In genomic region chrX:136598631-136599030, GRCh38 we compare ENCODE assay signal across 26 cellular contexts. TPM values are rescaled to one million over a fixed set of nuclear protein-coding genes. Genes with fewer than 3 reads are reported as not detected.
DNase-seq lines count a peak whose midpoint lies in the region; ATAC-seq and TF ChIP-seq lines count a peak whose summit lies in the region.
"Had no signal": no experiment of that assay in that cellular context is flagged by ENCODE, and none has a peak within 500 bp of the region (broad histone marks: within the 10 kb centered on the region; RNA-seq: fewer than 3 reads in every experiment).

No MANE protein-coding gene starts in this region.

- DNase-seq in activated T-cell treated with anti-CD3 and anti-CD28 coated beads, Interleukin-2, amount 50 U/mL, for 72 hours, result peak; percentile 21 to 23
- DNase-seq in activated T-cell treated with anti-CD3 and anti-CD28 coated beads for 4 hours (no peak), MM.1S (peak; percentile 79), foreskin keratinocyte (peak in 1 of 2 donors; percentile 5), G401 (ENCODE audit: low spot score) (no peak), tibial nerve (ENCODE audit: low spot score in 2 of 2) (no peak), GM23248 (no peak)
- DNase-seq in activated T-helper 2 cell treated with anti-CD3 and anti-CD28 coated beads, Interferon-gamma antibody, Interleukin-2, Interleukin-4, amounts not matched to agents 10 μg/mL and 5 μg/mL and 100 μg/mL, durations not matched to agents 14 hours and 24 hours and 36 hours (ENCODE audit: low spot score), result no peak
- DNase-seq: amygdala; C1 segment of cervical spinal cord; foreskin fibroblast; hippocampal formation; NCI-H1105 treated with DMSO at 0.1 percent for 48 hours; NCI-H2081 treated with DMSO at 0.1 percent for 48 hours; NK-92 treated with Interleukin-12 subunit alpha and Interleukin-12 subunit beta, amount 100 ng/mL, for 24 hours; Peyer's patch; stimulated activated CD8-positive, alpha-beta memory T cell treated with anti-CD3 and anti-CD28 coated beads, Interleukin-4, amount 100 ng/mL, for 48 hours had no signal

- intact Hi-C loops in activated T-helper 2 cell treated with anti-CD3 and anti-CD28 coated beads, Interferon-gamma antibody, Interleukin-2, Interleukin-4, amounts not matched to agents 10 μg/mL and 5 μg/mL and 100 μg/mL, durations not matched to agents 14 hours and 24 hours and 36 hours (cut with micrococcal nuclease), result no loop called here

- peak overlapping the region; percentile 72 to 79 for H3K4me3 Mint-ChIP-seq in activated T-cell treated with anti-CD3 and anti-CD28 coated beads, Interleukin-2, amount 50 U/mL, for 72 hours
- no peak overlapping the region for H3K4me3 Mint-ChIP-seq in activated T-helper 2 cell treated with anti-CD3 and anti-CD28 coated beads, Interferon-gamma antibody, Interleukin-2, Interleukin-4, amounts not matched to agents 10 μg/mL and 5 μg/mL and 100 μg/mL, durations not matched to agents 14 hours and 24 hours and 36 hours (ENCODE audit: low read depth)
- H3K4me3 Mint-ChIP-seq: neural progenitor cell, WTC11 had no signal

- WGBS in tibial nerve, 2 donors, result 67 to 77% methylated on average over 8 of the region's 8 CpGs
- 19 to 49% methylated on average over 4 to 8 of the region's 8 CpGs for WGBS in GM23248 (ENCODE audit: low coverage in 1 of 2, low lambda C conversion rate in 2 of 2, missing lambda C conversion rate in 2 of 2), 2 experiments

- H3K4me3 ChIP-seq in MM.1S (ENCODE audit: low read length), result no peak overlapping the region
- H3K4me3 ChIP-seq in tibial nerve, result no peak overlapping the region
- H3K4me3 ChIP-seq in GM23248, result no peak overlapping the region
- H3K4me3 ChIP-seq: neural progenitor cell, Peyer's patch, prostate gland, SJSA1 had no signal

- in situ Hi-C loops in G401 (cut with HindIII; ENCODE audit: low sequenced_read_pairs) (no loop called here), GM23248 (cut with MboI) (no loop called here)

- no peaks in the 10 kb centered on the region for H3K27me3 ChIP-seq in MM.1S (replicated peaks; ENCODE audit: insufficient read depth, low read length)
- no peaks in the 10 kb centered on the region for H3K27me3 ChIP-seq in foreskin keratinocyte
- peaks cover 0 to 13% of the 10 kb centered on the region in 2 donors for H3K27me3 ChIP-seq in tibial nerve
- H3K27me3 ChIP-seq in GM23248 (replicated peaks; ENCODE audit: insufficient read depth), result no peaks in the 10 kb centered on the region
- H3K27me3 ChIP-seq: neural progenitor cell, Peyer's patch, SJSA1 had no signal

- TF ChIP-seq CTCF in MM.1S (IDR thresholded peaks at IDR 0.05; ENCODE audit: low read length), result no peak
- TF ChIP-seq CTCF in foreskin keratinocyte (conservative IDR thresholded peaks at IDR 0.05), result no peak
- no peak for TF ChIP-seq CTCF in tibial nerve (IDR thresholded peaks at IDR 0.05)

- no peaks in the 10 kb centered on the region for H3K79me2 ChIP-seq in MM.1S (ENCODE audit: low read length)
- no peaks in the 10 kb centered on the region for H3K79me2 ChIP-seq in GM23248 (ENCODE audit: insufficient read depth)

- H3K9me3 ChIP-seq in MM.1S (replicated peaks; ENCODE audit: insufficient read depth, low read length) (no peaks in the 10 kb centered on the region), tibial nerve (no peaks in the 10 kb centered on the region), GM23248 (ENCODE audit: low read depth) (no peaks in the 10 kb centered on the region)
- H3K9me3 ChIP-seq: Peyer's patch, prostate gland, SJSA1 had no signal

- H3K4me1 Mint-ChIP-seq in activated T-cell treated with anti-CD3 and anti-CD28 coated beads, Interleukin-2, amount 50 U/mL, for 72 hours (ENCODE audit: low read depth), result peaks cover 42% of the 10 kb centered on the region
- peaks cover 40% of the 10 kb centered on the region for H3K4me1 Mint-ChIP-seq in activated T-helper 2 cell treated with anti-CD3 and anti-CD28 coated beads, Interferon-gamma antibody, Interleukin-2, Interleukin-4, amounts not matched to agents 10 μg/mL and 5 μg/mL and 100 μg/mL, durations not matched to agents 14 hours and 24 hours and 36 hours (ENCODE audit: low read depth)
- H3K4me1 Mint-ChIP-seq: neural progenitor cell, WTC11 had no signal

- no peak for TF ChIP-seq EP300 in tibial nerve (IDR thresholded peaks at IDR 0.05)

- H3K4me1 ChIP-seq in MM.1S (ENCODE audit: low read length), result peaks cover 21% of the 10 kb centered on the region
- no peaks in the 10 kb centered on the region for H3K4me1 ChIP-seq in foreskin keratinocyte
- no peaks in the 10 kb centered on the region for H3K4me1 ChIP-seq in tibial nerve
- H3K4me1 ChIP-seq in GM23248 (ENCODE audit: insufficient read depth), result no peaks in the 10 kb centered on the region
- H3K4me1 ChIP-seq: neural progenitor cell, Peyer's patch, prostate gland, SJSA1 had no signal

- H3K36me3 ChIP-seq in MM.1S (replicated peaks; ENCODE audit: insufficient read depth, low read length) (no peaks in the 10 kb centered on the region), tibial nerve (no peaks in the 10 kb centered on the region), GM23248 (ENCODE audit: low read depth) (no peaks in the 10 kb centered on the region)
- H3K36me3 ChIP-seq: neural progenitor cell, Peyer's patch, prostate gland, SJSA1 had no signal

- no peaks in the 10 kb centered on the region for H4K20me1 ChIP-seq in MM.1S (ENCODE audit: insufficient read depth, low read length)
- H4K20me1 ChIP-seq in GM23248 (ENCODE audit: insufficient read depth), result no peaks in the 10 kb centered on the region

- peak; percentile 79 to 83 for ATAC-seq in activated T-cell treated with anti-CD3 and anti-CD28 coated beads, Interleukin-2, amount 50 U/mL, for 72 hours (replicated peaks in 1 of 2)
- ATAC-seq in foreskin keratinocyte, result peak; percentile 47
- ATAC-seq: WTC11 had no signal

- H3K27ac ChIP-seq in MM.1S (ENCODE audit: low read length) (peak overlapping the region; percentile 41; the same call in 1 of the 2 replicates), foreskin keratinocyte (no peak overlapping the region), tibial nerve (no peak overlapping the region), GM23248 (no peak overlapping the region)
- H3K27ac ChIP-seq: neural progenitor cell, Peyer's patch, prostate gland, SJSA1 had no signal

- peaks cover 12% of the 10 kb centered on the region for H3K27me3 Mint-ChIP-seq in activated T-cell treated with anti-CD3 and anti-CD28 coated beads, Interleukin-2, amount 50 U/mL, for 72 hours (ENCODE audit: low read depth)
- H3K27me3 Mint-ChIP-seq in activated T-helper 2 cell treated with anti-CD3 and anti-CD28 coated beads, Interferon-gamma antibody, Interleukin-2, Interleukin-4, amounts not matched to agents 10 μg/mL and 5 μg/mL and 100 μg/mL, durations not matched to agents 14 hours and 24 hours and 36 hours (ENCODE audit: low read depth), result no peaks in the 10 kb centered on the region

- no peaks in the 10 kb centered on the region for H3K9me2 ChIP-seq in MM.1S (replicated peaks; ENCODE audit: insufficient read depth, low read length)
- H3K9me2 ChIP-seq in GM23248 (ENCODE audit: insufficient read depth), result no peaks in the 10 kb centered on the region

- peak overlapping the region; percentile 88 for H3K27ac Mint-ChIP-seq in activated T-cell treated with anti-CD3 and anti-CD28 coated beads, Interleukin-2, amount 50 U/mL, for 72 hours
- H3K27ac Mint-ChIP-seq in activated T-helper 2 cell treated with anti-CD3 and anti-CD28 coated beads, Interferon-gamma antibody, Interleukin-2, Interleukin-4, amounts not matched to agents 10 μg/mL and 5 μg/mL and 100 μg/mL, durations not matched to agents 14 hours and 24 hours and 36 hours, result peak overlapping the region; percentile 61
- H3K27ac Mint-ChIP-seq: neural progenitor cell, WTC11 had no signal

- peaks cover 0 to 3% of the 10 kb centered on the region in 2 donors for H3K36me3 Mint-ChIP-seq in activated T-cell treated with anti-CD3 and anti-CD28 coated beads, Interleukin-2, amount 50 U/mL, for 72 hours (ENCODE audit: insufficient read depth in 2 of 2)
- peaks cover 8% of the 10 kb centered on the region for H3K36me3 Mint-ChIP-seq in activated T-helper 2 cell treated with anti-CD3 and anti-CD28 coated beads, Interferon-gamma antibody, Interleukin-2, Interleukin-4, amounts not matched to agents 10 μg/mL and 5 μg/mL and 100 μg/mL, durations not matched to agents 14 hours and 24 hours and 36 hours (ENCODE audit: low read depth)
- H3K36me3 Mint-ChIP-seq: neural progenitor cell, WTC11 had no signal

- peaks cover 13% of the 10 kb centered on the region for H3F3A ChIP-seq in MM.1S (ENCODE audit: insufficient read depth, low read length)
- no peaks in the 10 kb centered on the region for H3F3A ChIP-seq in GM23248 (ENCODE audit: insufficient read depth)

- no peaks in the 10 kb centered on the region for H3K9me3 Mint-ChIP-seq in activated T-cell treated with anti-CD3 and anti-CD28 coated beads, Interleukin-2, amount 50 U/mL, for 72 hours
- peaks cover 12% of the 10 kb centered on the region for H3K9me3 Mint-ChIP-seq in activated T-helper 2 cell treated with anti-CD3 and anti-CD28 coated beads, Interferon-gamma antibody, Interleukin-2, Interleukin-4, amounts not matched to agents 10 μg/mL and 5 μg/mL and 100 μg/mL, durations not matched to agents 14 hours and 24 hours and 36 hours
- H3K9me3 Mint-ChIP-seq: WTC11 had no signal

- H2AFZ ChIP-seq in MM.1S (ENCODE audit: low read length) (peak overlapping the region; percentile 13; the same call in 1 of the 2 replicates), GM23248 (no peak overlapping the region)
- H2AFZ ChIP-seq: neural progenitor cell had no signal

- H3K9ac ChIP-seq in MM.1S (ENCODE audit: low read length) (no peak overlapping the region; the same call in 1 of the 2 replicates), GM23248 (no peak overlapping the region)
- H3K9ac ChIP-seq: neural progenitor cell had no signal

- H3K4me2 ChIP-seq in MM.1S (ENCODE audit: low read depth, low read length) (peak overlapping the region; percentile 28), GM23248 (ENCODE audit: unreplicated experiment) (no peak overlapping the region)
- H3K4me2 ChIP-seq: neural progenitor cell had no signal

- TF ChIP-seq POLR2A in tibial nerve (IDR thresholded peaks at IDR 0.05), result no peak

RNA-seq across cellular contexts. Expression of gene CD40LG, which starts 49.3 kb away (rescaled TPM):
- total RNA-seq in activated T-cell treated with anti-CD3 and anti-CD28 coated beads, Interleukin-2, amount 50 U/mL, for 72 hours, result 10 to 100 TPM; 26.5 to 36.1 TPM
- 123 and 127 TPM in 2 replicates for total RNA-seq in activated T-helper 2 cell treated with anti-CD3 and anti-CD28 coated beads, Interferon-gamma antibody, Interleukin-2, Interleukin-4, amounts not matched to agents 10 μg/mL and 5 μg/mL and 100 μg/mL, durations not matched to agents 14 hours and 24 hours and 36 hours
- total RNA-seq in foreskin keratinocyte (not detected in 2 replicates), tibial nerve (1 to 10 TPM in 1 of 4 donors, under 1 TPM in 1, not detected in 2; 0.20 to 1.3 TPM)
- polyA plus RNA-seq in foreskin keratinocyte (not detected in 2 replicates), GM23248 (2016; fragmentation: Nextera tagmentation; extraction: Ambion mirVana) (not detected in 2 replicates)
- not detected in 2 replicates for total RNA-seq in G401 (2014; rRNA removed; shearing (Covaris generic))
- total RNA-seq in GM23248 (2014; rRNA removed; shearing (Covaris generic)), result not detected in 2 replicates
- total RNA-seq: cardiac septum, dermis microvascular lymphatic vessel endothelial cell, epithelial cell of proximal tubule, NCI-H460, prostate gland, SJSA1, skeletal muscle tissue, WTC11 had no signal

Comparison
In these comparisons a context has a peak if more than half of its experiments do, and no peak if none do; other contexts are left out.
1. DNase-seq: peak in activated T-cell treated with anti-CD3 and anti-CD28 coated beads, Interleukin-2, amount 50 U/mL, for 72 hours (2 of 2) and MM.1S (single experiment); none in activated T-cell treated with anti-CD3 and anti-CD28 coated beads for 4 hours (single experiment), activated T-helper 2 cell treated with anti-CD3 and anti-CD28 coated beads, Interferon-gamma antibody, Interleukin-2, Interleukin-4, amounts not matched to agents 10 μg/mL and 5 μg/mL and 100 μg/mL, durations not matched to agents 14 hours and 24 hours and 36 hours (single experiment), G401 (single experiment), tibial nerve (0 of 2) and GM23248 (single experiment).
2. RNA of gene CD40LG, which starts 49.3 kb away (total RNA-seq): 123 to 127 TPM in activated T-helper 2 cell treated with anti-CD3 and anti-CD28 coated beads, Interferon-gamma antibody, Interleukin-2, Interleukin-4, amounts not matched to agents 10 μg/mL and 5 μg/mL and 100 μg/mL, durations not matched to agents 14 hours and 24 hours and 36 hours and 26.5 to 36.1 TPM in activated T-cell treated with anti-CD3 and anti-CD28 coated beads, Interleukin-2, amount 50 U/mL, for 72 hours; 0.20 to 1.3 TPM in tibial nerve, not detected in foreskin keratinocyte, not detected in G401 and not detected in GM23248; every median in the first group is over 10 times any median in the second.